Comparison of ENCODE assay signal across 8 cellular contexts in genomic region chr10:103915794-103916193, GRCh38. TPM values are rescaled to one million over a fixed set of nuclear protein-coding genes. Genes with fewer than 3 reads are reported as not detected.
DNase-seq lines count a peak whose midpoint lies in the region; ATAC-seq and TF ChIP-seq lines count a peak whose summit lies in the region.

No MANE protein-coding gene starts in this region.

- H2BK12ac ChIP-seq in neuronal stem cell (ENCODE audit: low read length) = no peak overlapping the region

- no peak overlapping the region for H3K4ac ChIP-seq in neuronal stem cell (ENCODE audit: low read length)

- H3K27me3 ChIP-seq in heart right ventricle (no peaks in the 10 kb centered on the region), left lung (no peaks in the 10 kb centered on the region), neuronal stem cell (ENCODE audit: control insufficient read depth in 3 of 3, insufficient read depth in 3 of 3, low read depth in 1 of 3, low read length in 3 of 3) (no peaks in the 10 kb centered on the region)

- peaks cover 11% of the 10 kb centered on the region for H3K9me3 Mint-ChIP-seq in activated T-helper 1 cell treated with anti-CD3 and anti-CD28 coated beads, Interleukin-12 subunit alpha, Interleukin-12 subunit beta, Interleukin-2, Interleukin-4 antibody, amounts not matched to agents 30 ng/mL and 10 ng/mL and 1 ng/mL, durations not matched to agents 14 hours and 24 hours and 36 hours
- H3K9me3 Mint-ChIP-seq in type B pancreatic cell = no peaks in the 10 kb centered on the region

- TF ChIP-seq CTCF in heart right ventricle (IDR thresholded peaks at IDR 0.05) (no peak), left lung (IDR thresholded peaks at IDR 0.05) (no peak), type B pancreatic cell (conservative IDR thresholded peaks at IDR 0.05) (no peak)

- peaks cover 10 to 60% (median 34%) of the 10 kb centered on the region in 9 donors for H3K4me1 ChIP-seq in heart right ventricle
- peaks cover 20 to 61% of the 10 kb centered on the region in 2 donors for H3K4me1 ChIP-seq in left lung
- peaks cover 5 to 12% of the 10 kb centered on the region in 2 donors for H3K4me1 ChIP-seq in neuronal stem cell (ENCODE audit: control insufficient read depth in 2 of 2, insufficient read depth in 1 of 2, low read depth in 1 of 2, low read length in 2 of 2)

- H2AK5ac ChIP-seq in neuronal stem cell (ENCODE audit: low read depth, low read length) = no peak overlapping the region

- H3K18ac ChIP-seq in neuronal stem cell (ENCODE audit: low read length) = no peak overlapping the region

- H3K4me2 ChIP-seq in neuronal stem cell (ENCODE audit: insufficient read depth, low read length, poor library complexity, severe bottlenecking) = no peak overlapping the region

- WGBS in heart right ventricle, 2 donors = 50 to 60% methylated on average over 6 of the region's 6 CpGs
- WGBS in neuronal stem cell (ENCODE audit: extremely low coverage in 2 of 2, insufficient read length in 2 of 2, insufficient replicate concordance in 1 of 2), 2 donors = no CpG with 5 or more reads among the region's 6 CpGs

- no peak overlapping the region for H3K23ac ChIP-seq in neuronal stem cell (ENCODE audit: low read depth, low read length, poor library complexity)

- peaks cover 59% of the 10 kb centered on the region for H3K4me1 Mint-ChIP-seq in activated T-helper 1 cell treated with anti-CD3 and anti-CD28 coated beads, Interleukin-12 subunit alpha, Interleukin-12 subunit beta, Interleukin-2, Interleukin-4 antibody, amounts not matched to agents 30 ng/mL and 10 ng/mL and 1 ng/mL, durations not matched to agents 14 hours and 24 hours and 36 hours (ENCODE audit: low read depth)
- H3K4me1 Mint-ChIP-seq in type B pancreatic cell (ENCODE audit: unreplicated experiment) = peaks cover 28% of the 10 kb centered on the region

- H3K14ac ChIP-seq in neuronal stem cell (ENCODE audit: low read length) = no peak overlapping the region

- ATAC-seq in heart right ventricle = no peak
- no peak for ATAC-seq in left ventricle myocardium superior
- no peak for ATAC-seq in left lung

- peak overlapping the region; percentile 81 for H3K27ac Mint-ChIP-seq in activated T-helper 1 cell treated with anti-CD3 and anti-CD28 coated beads, Interleukin-12 subunit alpha, Interleukin-12 subunit beta, Interleukin-2, Interleukin-4 antibody, amounts not matched to agents 30 ng/mL and 10 ng/mL and 1 ng/mL, durations not matched to agents 14 hours and 24 hours and 36 hours
- H3K27ac Mint-ChIP-seq in type B pancreatic cell = peak overlapping the region; percentile 96

- no peak overlapping the region for H3K9ac ChIP-seq in neuronal stem cell (ENCODE audit: low read depth, low read length, poor library complexity)

- no peaks in the 10 kb centered on the region for H3K27me3 Mint-ChIP-seq in activated T-helper 1 cell treated with anti-CD3 and anti-CD28 coated beads, Interleukin-12 subunit alpha, Interleukin-12 subunit beta, Interleukin-2, Interleukin-4 antibody, amounts not matched to agents 30 ng/mL and 10 ng/mL and 1 ng/mL, durations not matched to agents 14 hours and 24 hours and 36 hours (ENCODE audit: insufficient read depth)
- H3K27me3 Mint-ChIP-seq in type B pancreatic cell = no peaks in the 10 kb centered on the region

- no peak overlapping the region for H2AFZ ChIP-seq in neuronal stem cell (ENCODE audit: low read length)

- peaks cover 0 to 8% (median 0%) of the 10 kb centered on the region in 11 donors for H3K9me3 ChIP-seq in heart right ventricle
- H3K9me3 ChIP-seq in left lung = no peaks in the 10 kb centered on the region
- H3K9me3 ChIP-seq in neuronal stem cell (replicated peaks in 1 of 2; ENCODE audit: control insufficient read depth in 2 of 2, insufficient read depth in 1 of 2, low read depth in 1 of 2, low read length in 2 of 2) = peaks cover 4 to 8% of the 10 kb centered on the region in 2 donors

- no peak overlapping the region for H2BK15ac ChIP-seq in neuronal stem cell (ENCODE audit: low read length)

- DNase-seq in heart right ventricle (no peak), left ventricle myocardium superior (no peak), left lung (no peak), type B pancreatic cell (ENCODE audit: extremely low spot score, unreplicated experiment) (no peak), neuronal stem cell (ENCODE audit: low spot score) (no peak), NCI-H146 treated with DMSO at 0.1 percent for 48 hours (lab: John Stamatoyannopoulos, UW; ENCODE audit: unreplicated experiment) (no peak), cerebellar nuclear complex (lab: John Stamatoyannopoulos, UW) (no peak)
- peak; percentile 21 for DNase-seq in activated T-helper 1 cell treated with anti-CD3 and anti-CD28 coated beads, Interleukin-12 subunit alpha, Interleukin-12 subunit beta, Interleukin-2, Interleukin-4 antibody, amounts not matched to agents 30 ng/mL and 10 ng/mL and 1 ng/mL, durations not matched to agents 14 hours and 24 hours and 36 hours (ENCODE audit: low spot score)

- H3K27ac ChIP-seq in heart right ventricle (peak overlapping the region; percentile 52 to 99 (median 95)), left lung (peak overlapping the region; percentile 97 to 98), neuronal stem cell (replicated peaks; ENCODE audit: low read length) (no peak overlapping the region)

- intact Hi-C loops in heart right ventricle (cut with DNase I) (loop anchor here in 4 of 10 donors (5.0 to 10.0 kb wide), 3 partner anchors 52 to 419 kb away; partner anchors contain the start of genes SLK (in 3 of the 4), ITPRIP (in 1 of the 4) and SFR1 (in 1 of the 4)), left ventricle myocardium superior (cut with micrococcal nuclease) (no loop called here), left lung (cut with DNase I) (no loop called here)
- intact Hi-C loops in activated T-helper 1 cell treated with anti-CD3 and anti-CD28 coated beads, Interleukin-12 subunit alpha, Interleukin-12 subunit beta, Interleukin-2, Interleukin-4 antibody, amounts not matched to agents 30 ng/mL and 10 ng/mL and 1 ng/mL, durations not matched to agents 14 hours and 24 hours and 36 hours (cut with micrococcal nuclease) = loop anchor here (5.0 to 10.0 kb wide), 4 partner anchors 158 to 1201 kb away; partner anchors contain the start of genes ARL3, CFAP58, CNNM2 and SFXN2

- H2BK120ac ChIP-seq in neuronal stem cell (ENCODE audit: low read depth, low read length) = no peak overlapping the region

- peaks cover 3% of the 10 kb centered on the region for H3K79me1 ChIP-seq in neuronal stem cell (ENCODE audit: low read depth, low read length)

- H3K4me3 ChIP-seq in heart right ventricle (peak overlapping the region in 7 of 10 donors; percentile 66 to 88 (median 81)), left lung (peak overlapping the region; percentile 55 to 70), neuronal stem cell (ENCODE audit: low read length in 2 of 2) (no peak overlapping the region)

- H3K36me3 Mint-ChIP-seq in activated T-helper 1 cell treated with anti-CD3 and anti-CD28 coated beads, Interleukin-12 subunit alpha, Interleukin-12 subunit beta, Interleukin-2, Interleukin-4 antibody, amounts not matched to agents 30 ng/mL and 10 ng/mL and 1 ng/mL, durations not matched to agents 14 hours and 24 hours and 36 hours (ENCODE audit: low read depth) = peaks cover 19% of the 10 kb centered on the region
- peaks cover 18% of the 10 kb centered on the region for H3K36me3 Mint-ChIP-seq in type B pancreatic cell

- H3K36me3 ChIP-seq in heart right ventricle (peaks cover 0 to 7% (median 0%) of the 10 kb centered on the region in 9 donors), left lung (no peaks in the 10 kb centered on the region), neuronal stem cell (replicated peaks in 1 of 2; ENCODE audit: control insufficient read depth in 2 of 2, insufficient read depth in 2 of 2, low read length in 2 of 2) (peaks cover 0 to 1% of the 10 kb centered on the region in 2 donors)

- H2BK5ac ChIP-seq in neuronal stem cell (ENCODE audit: low read length) = no peak overlapping the region

- H4K91ac ChIP-seq in neuronal stem cell (ENCODE audit: low read depth, low read length, poor library complexity) = no peak overlapping the region

- no peak overlapping the region for H4K8ac ChIP-seq in neuronal stem cell (ENCODE audit: low read depth, low read length)

- H3K4me3 Mint-ChIP-seq in activated T-helper 1 cell treated with anti-CD3 and anti-CD28 coated beads, Interleukin-12 subunit alpha, Interleukin-12 subunit beta, Interleukin-2, Interleukin-4 antibody, amounts not matched to agents 30 ng/mL and 10 ng/mL and 1 ng/mL, durations not matched to agents 14 hours and 24 hours and 36 hours = peak overlapping the region; percentile 93
- peak overlapping the region; percentile 98 for H3K4me3 Mint-ChIP-seq in type B pancreatic cell

RNA-seq across cellular contexts. Expression of gene STN1, which starts 2.2 kb away (rescaled TPM):
- total RNA-seq in heart right ventricle (10 to 100 TPM; 24.7 to 38.7 (median 31.4) TPM), left ventricle myocardium superior (33.2 TPM), left lung (10 to 100 TPM; 44.8 to 62.8 TPM), type B pancreatic cell (ENCODE audit: low replicate concordance) (33.0 and 75.1 TPM in 2 replicates)
- polyA plus RNA-seq in heart right ventricle = 10 to 100 TPM; 16.5 to 38.0 TPM
- total RNA-seq in activated T-helper 1 cell treated with anti-CD3 and anti-CD28 coated beads, Interleukin-12 subunit alpha, Interleukin-12 subunit beta, Interleukin-2, Interleukin-4 antibody, amounts not matched to agents 30 ng/mL and 10 ng/mL and 1 ng/mL, durations not matched to agents 14 hours and 24 hours and 36 hours = 19.4 and 20.0 TPM in 2 replicates
- 17.4 TPM for polyA plus RNA-seq in neuronal stem cell (2013, experiment 1 of 2)
- polyA plus RNA-seq in neuronal stem cell (2013, experiment 2 of 2) = 16.7 TPM

RNA-seq across cellular contexts. Expression of gene SLK, which starts 51.1 kb away (rescaled TPM):
- 10 to 100 TPM; 30.4 to 63.6 (median 44.2) TPM for total RNA-seq in heart right ventricle
- 10 to 100 TPM; 11.3 to 14.8 TPM for polyA plus RNA-seq in heart right ventricle
- 31.0 TPM for total RNA-seq in left ventricle myocardium superior
- 25.0 and 27.1 TPM in 2 replicates for total RNA-seq in activated T-helper 1 cell treated with anti-CD3 and anti-CD28 coated beads, Interleukin-12 subunit alpha, Interleukin-12 subunit beta, Interleukin-2, Interleukin-4 antibody, amounts not matched to agents 30 ng/mL and 10 ng/mL and 1 ng/mL, durations not matched to agents 14 hours and 24 hours and 36 hours
- total RNA-seq in left lung = 10 to 100 TPM; 52.1 to 52.9 TPM
- total RNA-seq in type B pancreatic cell (ENCODE audit: low replicate concordance) = 61.6 and 134 TPM in 2 replicates
- polyA plus RNA-seq in neuronal stem cell (2013, experiment 1 of 2) = 19.3 TPM
- 19.4 TPM for polyA plus RNA-seq in neuronal stem cell (2013, experiment 2 of 2)

Comparison
In these comparisons a context has a peak if more than half of its experiments do, and no peak if none do; other contexts are left out.
1. H3K4me3 ChIP-seq: peak in heart right ventricle (7 of 10) and left lung (2 of 2); none in neuronal stem cell (0 of 2).